12 cellular contexts compared by ENCODE assay signal in the genomic region with DNA sequence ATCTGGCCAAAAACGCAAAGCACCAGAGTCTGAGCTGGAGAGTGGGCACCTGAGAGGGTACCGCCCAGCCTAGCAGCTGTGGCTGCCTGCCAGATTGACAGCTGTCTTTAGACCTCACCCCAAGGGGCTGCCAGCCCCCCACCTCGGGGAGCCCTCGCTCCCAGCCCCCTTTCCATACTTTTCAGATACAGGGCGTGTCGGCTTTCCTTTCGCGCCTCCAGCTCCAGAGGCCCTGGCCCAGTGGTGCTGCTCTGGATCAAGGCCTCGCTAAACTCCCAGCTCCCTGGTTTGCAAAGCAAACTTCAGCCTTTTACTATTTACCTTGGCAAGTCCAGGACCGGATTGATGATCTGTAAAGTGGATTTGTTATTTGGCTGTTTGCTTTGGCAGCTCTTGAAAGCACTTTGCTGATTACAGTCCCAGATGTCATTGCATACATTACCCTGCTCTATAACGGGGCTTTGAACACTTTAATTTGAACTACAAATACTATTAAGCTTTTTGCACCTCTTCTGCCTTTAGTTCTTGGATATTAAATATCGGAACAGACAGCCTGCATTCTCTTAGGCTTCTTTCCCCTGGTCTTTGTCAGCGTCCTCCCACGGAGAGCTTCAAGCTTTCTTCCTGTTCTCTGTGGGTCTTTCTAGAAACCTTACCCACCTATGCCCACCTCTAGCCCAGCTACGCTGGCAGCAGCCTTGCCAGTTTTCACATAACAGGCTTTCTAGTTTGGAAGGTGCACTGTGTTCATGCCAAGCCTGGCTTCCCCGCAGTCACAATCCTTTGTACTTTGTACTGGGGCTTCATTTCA.
DNase-seq lines count a peak whose midpoint lies in the region; ATAC-seq, FAIRE-seq and TF ChIP-seq lines count a peak whose summit lies in the region.
"Had no signal": no experiment of that assay in that cellular context is flagged by ENCODE, and none has a peak within 500 bp of the region (broad histone marks: within the 10 kb centered on the region; RNA-seq: fewer than 3 reads in every experiment).

No MANE protein-coding gene starts in this region.

- no peaks in the 10 kb centered on the region for H3K4me1 Mint-ChIP-seq in stimulated activated naive CD8-positive, alpha-beta T cell treated with anti-CD3 and anti-CD28 coated beads, Interleukin-15, amount 100 ng/mL, for 72 hours
- H3K4me1 Mint-ChIP-seq in activated T-helper 1 cell treated with anti-CD3 and anti-CD28 coated beads, Interleukin-12 subunit alpha, Interleukin-12 subunit beta, Interleukin-2, Interleukin-4 antibody, amounts not matched to agents 30 ng/mL and 10 ng/mL and 1 ng/mL, durations not matched to agents 14 hours and 24 hours and 36 hours (ENCODE audit: low read depth), result no peaks in the 10 kb centered on the region

- intact Hi-C loops in activated T-helper 1 cell treated with anti-CD3 and anti-CD28 coated beads, Interleukin-12 subunit alpha, Interleukin-12 subunit beta, Interleukin-2, Interleukin-4 antibody, amounts not matched to agents 30 ng/mL and 10 ng/mL and 1 ng/mL, durations not matched to agents 14 hours and 24 hours and 36 hours (cut with micrococcal nuclease), result no loop called here

- H3K36me3 Mint-ChIP-seq in activated T-helper 1 cell treated with anti-CD3 and anti-CD28 coated beads, Interleukin-12 subunit alpha, Interleukin-12 subunit beta, Interleukin-2, Interleukin-4 antibody, amounts not matched to agents 30 ng/mL and 10 ng/mL and 1 ng/mL, durations not matched to agents 14 hours and 24 hours and 36 hours (ENCODE audit: low read depth), result no peaks in the 10 kb centered on the region

- TF ChIP-seq CTCF in fibroblast of mammary gland (conservative IDR thresholded peaks at IDR 0.05; ENCODE audit: control insufficient read depth, insufficient read depth, low read depth, low read length), result no peak
- no peak for TF ChIP-seq CTCF in retinal pigment epithelial cell (conservative IDR thresholded peaks at IDR 0.05; ENCODE audit: low read depth, low read length)

- no peak overlapping the region for H3K27ac Mint-ChIP-seq in stimulated activated naive CD8-positive, alpha-beta T cell treated with anti-CD3 and anti-CD28 coated beads, Interleukin-15, amount 100 ng/mL, for 72 hours
- H3K27ac Mint-ChIP-seq in activated T-helper 1 cell treated with anti-CD3 and anti-CD28 coated beads, Interleukin-12 subunit alpha, Interleukin-12 subunit beta, Interleukin-2, Interleukin-4 antibody, amounts not matched to agents 30 ng/mL and 10 ng/mL and 1 ng/mL, durations not matched to agents 14 hours and 24 hours and 36 hours, result no peak overlapping the region

- ATAC-seq in stimulated activated naive CD8-positive, alpha-beta T cell treated with anti-CD3 and anti-CD28 coated beads, Interleukin-15, amount 100 ng/mL, for 72 hours, result no peak
- no peak for ATAC-seq in GM18520 (IDR thresholded peaks at IDR 0.05; ENCODE audit: unreplicated experiment)
- ATAC-seq: K562 had no signal

- DNase-seq in HuH-7.5 (ENCODE audit: low spot score) (peak; percentile 80), NCI-H524 (lab: John Stamatoyannopoulos, UW) (peak; percentile 91 to 99), fibroblast of mammary gland (ENCODE audit: low read depth) (peak; percentile 89), retinal pigment epithelial cell (ENCODE audit: low read depth) (peak; percentile 39), H54 (ENCODE audit: insufficient read length, low spot score) (no peak)
- no peak for DNase-seq in stimulated activated naive CD8-positive, alpha-beta T cell treated with anti-CD3 and anti-CD28 coated beads, Interleukin-15, amount 100 ng/mL, for 72 hours
- no peak for DNase-seq in activated T-helper 1 cell treated with anti-CD3 and anti-CD28 coated beads, Interleukin-12 subunit alpha, Interleukin-12 subunit beta, Interleukin-2, Interleukin-4 antibody, amounts not matched to agents 30 ng/mL and 10 ng/mL and 1 ng/mL, durations not matched to agents 14 hours and 24 hours and 36 hours (ENCODE audit: low spot score)
- DNase-seq: dorsolateral prefrontal cortex, substantia nigra had no signal

- TF ChIP-seq POLR2A in H54 (IDR thresholded peaks at IDR 0.05; ENCODE audit: low read depth, low read length), result no peak

- H3K4me3 ChIP-seq in fibroblast of mammary gland (ENCODE audit: control insufficient read depth, low read depth, low read length) (no peak overlapping the region), retinal pigment epithelial cell (ENCODE audit: low read length) (no peak overlapping the region)
- H3K4me3 ChIP-seq: dorsolateral prefrontal cortex, K562 had no signal

- no peak for FAIRE-seq in H54 (lab: Jason Lieb, UNC)
- FAIRE-seq: D721Med, K562 had no signal

- no peaks in the 10 kb centered on the region for H3K27me3 Mint-ChIP-seq in stimulated activated naive CD8-positive, alpha-beta T cell treated with anti-CD3 and anti-CD28 coated beads, Interleukin-15, amount 100 ng/mL, for 72 hours
- no peaks in the 10 kb centered on the region for H3K27me3 Mint-ChIP-seq in activated T-helper 1 cell treated with anti-CD3 and anti-CD28 coated beads, Interleukin-12 subunit alpha, Interleukin-12 subunit beta, Interleukin-2, Interleukin-4 antibody, amounts not matched to agents 30 ng/mL and 10 ng/mL and 1 ng/mL, durations not matched to agents 14 hours and 24 hours and 36 hours (ENCODE audit: insufficient read depth)

- H3K9me3 Mint-ChIP-seq in stimulated activated naive CD8-positive, alpha-beta T cell treated with anti-CD3 and anti-CD28 coated beads, Interleukin-15, amount 100 ng/mL, for 72 hours, result no peaks in the 10 kb centered on the region
- H3K9me3 Mint-ChIP-seq in activated T-helper 1 cell treated with anti-CD3 and anti-CD28 coated beads, Interleukin-12 subunit alpha, Interleukin-12 subunit beta, Interleukin-2, Interleukin-4 antibody, amounts not matched to agents 30 ng/mL and 10 ng/mL and 1 ng/mL, durations not matched to agents 14 hours and 24 hours and 36 hours, result no peaks in the 10 kb centered on the region

- H3K4me3 Mint-ChIP-seq in stimulated activated naive CD8-positive, alpha-beta T cell treated with anti-CD3 and anti-CD28 coated beads, Interleukin-15, amount 100 ng/mL, for 72 hours, result no peak overlapping the region
- no peak overlapping the region for H3K4me3 Mint-ChIP-seq in activated T-helper 1 cell treated with anti-CD3 and anti-CD28 coated beads, Interleukin-12 subunit alpha, Interleukin-12 subunit beta, Interleukin-2, Interleukin-4 antibody, amounts not matched to agents 30 ng/mL and 10 ng/mL and 1 ng/mL, durations not matched to agents 14 hours and 24 hours and 36 hours

Comparison
In these comparisons a context has a peak if more than half of its experiments do, and no peak if none do; other contexts are left out.
1. DNase-seq: peak in HuH-7.5 (single experiment), NCI-H524 (2 of 2), fibroblast of mammary gland (single experiment) and retinal pigment epithelial cell (single experiment); none in stimulated activated naive CD8-positive, alpha-beta T cell treated with anti-CD3 and anti-CD28 coated beads, Interleukin-15, amount 100 ng/mL, for 72 hours (0 of 2), activated T-helper 1 cell treated with anti-CD3 and anti-CD28 coated beads, Interleukin-12 subunit alpha, Interleukin-12 subunit beta, Interleukin-2, Interleukin-4 antibody, amounts not matched to agents 30 ng/mL and 10 ng/mL and 1 ng/mL, durations not matched to agents 14 hours and 24 hours and 36 hours (single experiment) and H54 (single experiment).